Comparison of ENCODE assay signal across 10 cellular contexts in the genomic region with DNA sequence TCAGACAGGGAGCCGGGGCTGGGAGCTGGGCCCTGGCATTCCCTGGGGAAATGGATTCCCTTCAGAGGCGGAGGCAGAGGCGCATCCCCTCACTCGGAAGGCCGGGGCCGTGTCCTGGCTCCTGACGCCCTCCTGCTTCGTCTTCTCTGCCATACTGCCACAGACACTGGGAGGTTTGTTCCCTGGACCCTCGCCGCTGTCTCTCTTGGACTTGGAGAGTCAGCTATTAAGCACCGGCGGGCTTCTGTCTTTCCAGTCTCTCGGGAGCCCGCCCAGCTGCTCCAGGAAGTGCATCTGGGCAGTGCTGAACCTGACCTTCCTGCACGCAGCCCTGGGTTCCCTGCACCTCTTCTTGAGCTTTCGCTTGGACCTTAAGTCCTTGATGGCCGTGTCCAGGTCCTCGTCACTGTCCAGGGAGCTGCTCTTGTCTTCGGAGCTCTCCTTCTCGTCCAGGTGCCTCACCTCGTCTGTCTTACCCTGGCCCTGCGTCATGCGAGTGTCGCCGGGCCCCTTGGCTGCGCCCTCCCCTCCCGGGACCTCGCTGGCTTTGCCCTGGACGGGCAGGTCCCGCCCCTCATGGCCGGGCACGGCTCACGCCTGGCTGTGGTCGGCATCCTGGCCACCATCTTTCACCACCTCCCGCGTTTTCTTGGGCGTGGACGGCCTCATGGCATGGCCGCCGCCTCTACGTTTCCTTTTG. TPM values are rescaled to one million over a fixed set of nuclear protein-coding genes. Genes with fewer than 3 reads are reported as not detected.
DNase-seq lines count a peak whose midpoint lies in the region; ATAC-seq and TF ChIP-seq lines count a peak whose summit lies in the region.
"Had no signal": no experiment of that assay in that cellular context is flagged by ENCODE, and none has a peak within 500 bp of the region (broad histone marks: within the 10 kb centered on the region; RNA-seq: fewer than 3 reads in every experiment).

No MANE protein-coding gene starts in this region.

- H3K36me3 Mint-ChIP-seq in CD4-positive, alpha-beta memory T cell: peaks cover 25 to 33% of the 10 kb centered on the region in 2 donors
- peaks cover 19 to 33% of the 10 kb centered on the region in 2 donors for H3K36me3 Mint-ChIP-seq in activated T-cell treated with anti-CD3 and anti-CD28 coated beads, Interleukin-2, amount 50 U/mL, for 72 hours (ENCODE audit: insufficient read depth in 2 of 2)

- peak overlapping the region in 6 of 7 donors; percentile 17 to 81 (median 61) for H3K27ac Mint-ChIP-seq in CD4-positive, alpha-beta memory T cell
- H3K27ac Mint-ChIP-seq in activated T-cell treated with anti-CD3 and anti-CD28 coated beads, Interleukin-2, amount 50 U/mL, for 72 hours: peak overlapping the region; percentile 68

- H3K4me3 ChIP-seq in CD4-positive, alpha-beta memory T cell (ENCODE audit: low read length in 2 of 2): no peak overlapping the region
- peak overlapping the region; percentile 12 to 40 for H3K4me3 ChIP-seq in right atrium auricular region
- peak overlapping the region in 3 of 4 donors; percentile 31 to 36 (median 35) for H3K4me3 ChIP-seq in sigmoid colon

- TF ChIP-seq CTCF in right atrium auricular region (IDR thresholded peaks at IDR 0.05) (no peak), sigmoid colon (IDR thresholded peaks at IDR 0.05) (no peak)

- no peaks in the 10 kb centered on the region for H3K4me1 ChIP-seq in CD4-positive, alpha-beta memory T cell (ENCODE audit: insufficient read depth, low read length)
- H3K4me1 ChIP-seq in right atrium auricular region (no peaks in the 10 kb centered on the region), sigmoid colon (peaks cover 0 to 4% (median 0%) of the 10 kb centered on the region in 4 donors)

- no peak for TF ChIP-seq POLR2A in sigmoid colon (IDR thresholded peaks at IDR 0.05)

- no peaks in the 10 kb centered on the region for H3K27me3 Mint-ChIP-seq in CD4-positive, alpha-beta memory T cell
- peaks cover 5% of the 10 kb centered on the region for H3K27me3 Mint-ChIP-seq in activated T-cell treated with anti-CD3 and anti-CD28 coated beads, Interleukin-2, amount 50 U/mL, for 72 hours (ENCODE audit: low read depth)

- H3K4me3 Mint-ChIP-seq in CD4-positive, alpha-beta memory T cell: peak overlapping the region; percentile 83 to 93 (median 89)
- H3K4me3 Mint-ChIP-seq in activated T-cell treated with anti-CD3 and anti-CD28 coated beads, Interleukin-2, amount 50 U/mL, for 72 hours: peak overlapping the region; percentile 74 to 85

- peaks cover 13 to 35% (median 28%) of the 10 kb centered on the region in 4 donors for H3K4me1 Mint-ChIP-seq in CD4-positive, alpha-beta memory T cell
- peaks cover 33% of the 10 kb centered on the region for H3K4me1 Mint-ChIP-seq in activated T-cell treated with anti-CD3 and anti-CD28 coated beads, Interleukin-2, amount 50 U/mL, for 72 hours (ENCODE audit: low read depth)

- no peak overlapping the region for H3K27ac ChIP-seq in CD4-positive, alpha-beta memory T cell (ENCODE audit: low read depth, low read length)
- H3K27ac ChIP-seq in right atrium auricular region (peak overlapping the region; percentile 2 to 36), sigmoid colon (peak overlapping the region in 1 of 4 donors; percentile 13)
- H3K27ac ChIP-seq: C4-2B had no signal

- peak; percentile 12 to 25 for ATAC-seq in activated T-cell treated with anti-CD3 and anti-CD28 coated beads, Interleukin-2, amount 50 U/mL, for 72 hours (replicated peaks in 1 of 2)
- ATAC-seq in GM18909 (IDR thresholded peaks at IDR 0.05; ENCODE audit: poor library complexity, unreplicated experiment): no peak

- no peaks in the 10 kb centered on the region for H3K27me3 ChIP-seq in CD4-positive, alpha-beta memory T cell (ENCODE audit: insufficient read depth, low read length)
- H3K27me3 ChIP-seq in right atrium auricular region (no peaks in the 10 kb centered on the region), sigmoid colon (no peaks in the 10 kb centered on the region)

- 75 to 86% methylated on average over 41 of the region's 41 CpGs for WGBS in sigmoid colon, 2 donors

- intact Hi-C loops in CD4-positive, alpha-beta memory T cell (cut with micrococcal nuclease): loop anchor here (2.0 kb wide), 1 partner anchor 13 kb away; no protein-coding TSS in a partner anchor
- intact Hi-C loops in sigmoid colon (cut with DNase I): no loop called here

- H3K9me3 Mint-ChIP-seq in CD4-positive, alpha-beta memory T cell: peaks cover 0 to 14% (median 10%) of the 10 kb centered on the region in 8 donors
- H3K9me3 Mint-ChIP-seq in activated T-cell treated with anti-CD3 and anti-CD28 coated beads, Interleukin-2, amount 50 U/mL, for 72 hours: peaks cover 2 to 4% of the 10 kb centered on the region in 2 donors

- CTCF ChIA-PET in CD4-positive, alpha-beta memory T cell (lab: Charles Lee; ENCODE audit: partially characterized antibody): interaction anchor here (1.0 to 2.0 kb wide), 2 partner anchors 15 to 262 kb away, joined by 3 to 8 read pairs; no protein-coding TSS in a partner anchor

- POLR2A ChIA-PET in CD4-positive, alpha-beta memory T cell (lab: Charles Lee; ENCODE audit: partially characterized antibody): interaction anchor here (0.9 to 2.1 kb wide), 5 partner anchors 13 to 357 kb away, joined by 3 to 5 read pairs (median 3); a partner anchor contains a TSS

- no peaks in the 10 kb centered on the region for H3K36me3 ChIP-seq in CD4-positive, alpha-beta memory T cell (ENCODE audit: insufficient read depth, low read length)
- H3K36me3 ChIP-seq in right atrium auricular region: peaks cover 5% of the 10 kb centered on the region
- no peaks in the 10 kb centered on the region for H3K36me3 ChIP-seq in sigmoid colon

- peak in 1 of 5 donors; percentile 34 for DNase-seq in CD4-positive, alpha-beta memory T cell
- DNase-seq in activated T-cell treated with anti-CD3 and anti-CD28 coated beads, Interleukin-2, amount 50 U/mL, for 72 hours: no peak
- DNase-seq in right atrium auricular region (ENCODE audit: low spot score) (no peak), sigmoid colon (peak; percentile 66), SHP77 treated with DMSO at 0.1 percent for 48 hours (lab: John Stamatoyannopoulos, UW) (no peak), SKM-1 (lab: John Stamatoyannopoulos, UW; ENCODE audit: unreplicated experiment) (no peak), DMS79 treated with DMSO at 0.1 percent for 48 hours (lab: John Stamatoyannopoulos, UW) (no peak)
- DNase-seq: NCI-H1436 had no signal

- no peak for TF ChIP-seq EP300 in sigmoid colon (IDR thresholded peaks at IDR 0.05)

- H3K9me3 ChIP-seq in CD4-positive, alpha-beta memory T cell (ENCODE audit: control insufficient read depth in 1 of 2, low read length in 2 of 2): no peaks in the 10 kb centered on the region
- H3K9me3 ChIP-seq in right atrium auricular region (peaks cover 0 to 12% of the 10 kb centered on the region in 2 donors), sigmoid colon (peaks cover 0 to 5% (median 0%) of the 10 kb centered on the region in 4 donors)

RNA-seq across cellular contexts. Expression of a gene that starts 14.6 kb away (rescaled TPM):
- 10 to 100 TPM; 20.0 to 26.0 TPM for total RNA-seq in CD4-positive, alpha-beta memory T cell
- 10 to 100 TPM; 14.9 to 20.2 TPM for polyA plus RNA-seq in CD4-positive, alpha-beta memory T cell
- total RNA-seq in activated T-cell treated with anti-CD3 and anti-CD28 coated beads, Interleukin-2, amount 50 U/mL, for 72 hours: 10 to 100 TPM; 32.5 to 37.7 TPM
- total RNA-seq in right atrium auricular region (10 to 100 TPM; 24.3 to 27.1 TPM), sigmoid colon (10 to 100 TPM; 26.0 to 35.6 (median 32.3) TPM)
- 10 to 100 TPM; 15.6 to 32.4 (median 15.7) TPM for polyA plus RNA-seq in sigmoid colon

Comparison
In these comparisons a context has a peak if more than half of its experiments do, and no peak if none do; other contexts are left out.
1. H3K4me3 ChIP-seq: peak in right atrium auricular region (2 of 2) and sigmoid colon (3 of 4); none in CD4-positive, alpha-beta memory T cell (0 of 2).